Comparison of ENCODE assay signal across 16 cellular contexts in the genomic region with DNA sequence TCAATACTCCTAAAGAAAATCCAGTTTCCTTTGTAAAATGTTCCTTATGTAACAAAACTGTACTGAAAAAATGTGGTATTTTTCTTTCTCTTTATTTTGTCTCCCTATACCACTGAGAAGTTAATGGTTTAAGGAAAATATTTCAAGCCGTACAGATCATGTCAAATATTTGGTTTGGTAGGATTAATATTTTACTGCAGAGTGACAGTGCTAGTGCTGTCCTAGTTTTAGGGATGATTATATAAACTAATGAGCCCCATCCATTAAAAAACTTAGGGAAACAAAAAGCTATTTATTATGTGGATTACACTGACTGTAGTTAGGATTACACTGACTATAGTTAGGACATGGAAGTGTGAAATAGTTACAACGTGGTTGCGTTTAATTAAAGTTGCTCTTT.
"Had no signal": no experiment of that assay in that cellular context is flagged by ENCODE, and none has a peak within 500 bp of the region (broad histone marks: within the 10 kb centered on the region; RNA-seq: fewer than 3 reads in every experiment).

No MANE protein-coding gene starts in this region.

- DNase-seq: activated CD4-positive, alpha-beta T cell treated with anti-CD3 and anti-CD28 coated beads for 4 hours; activated CD8-positive, alpha-beta memory T cell treated with anti-CD3 and anti-CD28 coated beads, Interleukin-2, amount 50 U/mL, for 48 hours; activated CD8-positive, alpha-beta T cell treated with anti-CD3 and anti-CD28 coated beads for 36 hours; activated naive CD4-positive, alpha-beta T cell treated with anti-CD3 and anti-CD28 coated beads, Interleukin-2, amount 50 U/mL, for 16 hours; activated naive CD8-positive, alpha-beta T cell treated with anti-CD3 and anti-CD28 coated beads, Interleukin-2, amount 10 ng/mL, durations not matched to agents 7 days and 5 days; activated T-cell treated with anti-CD3 and anti-CD28 coated beads, Interleukin-2, amount 50 U/mL, for 1 hour; adrenal gland; anterior cingulate cortex; NCI-H1092; NCI-H1417 treated with DMSO at 0.1 percent for 48 hours; NCI-H510A; NCI-H526 treated with DMSO at 0.1 percent for 48 hours; SIG-M5; WERI-Rb-1 had no signal

- H3K36me3 Mint-ChIP-seq: activated naive CD8-positive, alpha-beta T cell treated with anti-CD3 and anti-CD28 coated beads, Interleukin-2, amount 10 ng/mL, durations not matched to agents 7 days and 5 days had no signal

- H3K27ac ChIP-seq: adrenal gland, WERI-Rb-1 had no signal

- H3K4me1 ChIP-seq: adrenal gland had no signal

- H3K27ac Mint-ChIP-seq: activated CD8-positive, alpha-beta T cell treated with anti-CD3 and anti-CD28 coated beads for 36 hours; activated naive CD8-positive, alpha-beta T cell treated with anti-CD3 and anti-CD28 coated beads, Interleukin-2, amount 10 ng/mL, durations not matched to agents 7 days and 5 days; T-helper 2 cell treated with Interferon-gamma antibody and Interleukin-4, amounts not matched to agents 5 μg/mL and 100 μg/mL, for 36 hours had no signal

- H3K4me3 Mint-ChIP-seq: activated CD8-positive, alpha-beta T cell treated with anti-CD3 and anti-CD28 coated beads for 36 hours; activated naive CD8-positive, alpha-beta T cell treated with anti-CD3 and anti-CD28 coated beads, Interleukin-2, amount 10 ng/mL, durations not matched to agents 7 days and 5 days; T-helper 2 cell treated with Interferon-gamma antibody and Interleukin-4, amounts not matched to agents 5 μg/mL and 100 μg/mL, for 36 hours had no signal

- H3K4me3 ChIP-seq: adrenal gland had no signal

- H3K9me3 ChIP-seq: adrenal gland had no signal

- FAIRE-seq: bronchial epithelial cell had no signal

- H3K9me3 Mint-ChIP-seq: activated CD8-positive, alpha-beta T cell treated with anti-CD3 and anti-CD28 coated beads for 36 hours; activated naive CD8-positive, alpha-beta T cell treated with anti-CD3 and anti-CD28 coated beads, Interleukin-2, amount 10 ng/mL, durations not matched to agents 7 days and 5 days; T-helper 2 cell treated with Interferon-gamma antibody and Interleukin-4, amounts not matched to agents 5 μg/mL and 100 μg/mL, for 36 hours had no signal
